In the genomic region with DNA sequence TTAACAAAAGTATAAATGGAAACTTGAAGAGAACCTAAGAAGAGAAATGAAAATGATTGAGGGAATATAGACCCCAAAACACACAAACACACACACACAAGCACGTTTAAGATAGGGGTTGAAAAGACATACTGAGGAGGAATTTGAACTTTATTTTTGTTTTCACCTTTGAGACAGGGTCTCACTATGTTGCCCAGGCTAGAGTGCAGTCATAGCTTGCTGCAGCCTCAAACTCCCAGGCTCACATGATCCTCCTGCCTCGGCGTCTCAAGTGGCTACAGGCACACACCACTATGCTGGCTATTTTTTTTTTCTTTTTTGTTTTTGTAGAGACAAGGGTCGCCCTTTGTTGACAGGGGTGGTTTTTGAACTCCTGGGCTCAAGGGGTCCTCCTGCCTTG, we compare ENCODE assay signal across 27 cellular contexts.
"Had no signal": no experiment of that assay in that cellular context is flagged by ENCODE, and none has a peak within 500 bp of the region (broad histone marks: within the 10 kb centered on the region; RNA-seq: fewer than 3 reads in every experiment).

No MANE protein-coding gene starts in this region.

- H3K4me3 Mint-ChIP-seq: memory B cell; naive thymus-derived CD4-positive, alpha-beta T cell; natural killer cell treated with Interleukin-12 subunit alpha and Interleukin-12 subunit beta and Interleukin-15 and Interleukin-18, amount 100 ng/mL, for 72 hours; stimulated activated naive CD8-positive, alpha-beta T cell treated with anti-CD3 and anti-CD28 coated beads, Interleukin-15, Interleukin-2, amounts not matched to agents 100 ng/mL and 50 ng/mL, for 24 hours had no signal

- H3K27ac Mint-ChIP-seq: memory B cell; naive thymus-derived CD4-positive, alpha-beta T cell; natural killer cell treated with Interleukin-12 subunit alpha and Interleukin-12 subunit beta and Interleukin-15 and Interleukin-18, amount 100 ng/mL, for 72 hours; stimulated activated naive CD8-positive, alpha-beta T cell treated with anti-CD3 and anti-CD28 coated beads, Interleukin-15, Interleukin-2, amounts not matched to agents 100 ng/mL and 50 ng/mL, for 24 hours had no signal

- DNase-seq: hippocampal formation; kidney glomerular epithelial cell; left cardiac atrium; midbrain; mucosa of descending colon; naive thymus-derived CD4-positive, alpha-beta T cell; nucleus accumbens; pancreas; posterior cingulate gyrus; stimulated activated CD4-positive, alpha-beta T cell treated with anti-CD3 and anti-CD28 coated beads, Interleukin-12 subunit alpha, Interleukin-12 subunit beta, amount 100 ng/mL, for 4 hours; stimulated activated CD4-positive, alpha-beta T cell treated with anti-CD3 and anti-CD28 coated beads, Interleukin-15, amount 100 ng/mL, for 24 hours; stimulated activated CD4-positive, alpha-beta T cell treated with anti-CD3 and anti-CD28 coated beads, Interleukin-2, amount 100 ng/mL, for 24 hours; stimulated activated CD4-positive, alpha-beta T cell treated with anti-CD3 and anti-CD28 coated beads, Interleukin-4, amount 100 ng/mL, for 1 hour; stimulated activated naive CD4-positive, alpha-beta T cell; tibial artery; trophoblast cell; upper lobe of right lung had no signal

- H3K27me3 Mint-ChIP-seq: memory B cell; natural killer cell treated with Interleukin-12 subunit alpha and Interleukin-12 subunit beta and Interleukin-15 and Interleukin-18, amount 100 ng/mL, for 72 hours; stimulated activated naive CD8-positive, alpha-beta T cell treated with anti-CD3 and anti-CD28 coated beads, Interleukin-15, Interleukin-2, amounts not matched to agents 100 ng/mL and 50 ng/mL, for 24 hours had no signal

- H3K27me3 ChIP-seq: pancreas, suprapubic skin, tibial artery, upper lobe of right lung had no signal

- ATAC-seq: left cardiac atrium; left lobe of liver; mucosa of descending colon; naive thymus-derived CD4-positive, alpha-beta T cell; natural killer cell treated with Interleukin-12 subunit alpha and Interleukin-12 subunit beta and Interleukin-15 and Interleukin-18, amount 100 ng/mL, for 72 hours; pancreas; sciatic nerve; upper lobe of right lung had no signal

- H3K36me3 ChIP-seq: pancreas, prostate gland, suprapubic skin, thoracic aorta, upper lobe of right lung had no signal

- H3K9me3 ChIP-seq: mucosa of descending colon, pancreas, prostate gland, suprapubic skin, thoracic aorta, tibial artery, upper lobe of right lung had no signal

- H3K4me3 ChIP-seq: lung, mucosa of descending colon, pancreas, prostate gland, skin epidermis, suprapubic skin, thoracic aorta, tibial artery, upper lobe of right lung had no signal

- H3K36me3 Mint-ChIP-seq: natural killer cell treated with Interleukin-12 subunit alpha and Interleukin-12 subunit beta and Interleukin-15 and Interleukin-18, amount 100 ng/mL, for 72 hours had no signal

- H3K27ac ChIP-seq: pancreas, prostate gland, skin epidermis, suprapubic skin, thoracic aorta, tibial artery, upper lobe of right lung had no signal

- H3K9me3 Mint-ChIP-seq: memory B cell; natural killer cell treated with Interleukin-12 subunit alpha and Interleukin-12 subunit beta and Interleukin-15 and Interleukin-18, amount 100 ng/mL, for 72 hours; stimulated activated naive CD8-positive, alpha-beta T cell treated with anti-CD3 and anti-CD28 coated beads, Interleukin-15, Interleukin-2, amounts not matched to agents 100 ng/mL and 50 ng/mL, for 24 hours had no signal
